Comparison of ENCODE assay signal across 10 cellular contexts in the genomic region with DNA sequence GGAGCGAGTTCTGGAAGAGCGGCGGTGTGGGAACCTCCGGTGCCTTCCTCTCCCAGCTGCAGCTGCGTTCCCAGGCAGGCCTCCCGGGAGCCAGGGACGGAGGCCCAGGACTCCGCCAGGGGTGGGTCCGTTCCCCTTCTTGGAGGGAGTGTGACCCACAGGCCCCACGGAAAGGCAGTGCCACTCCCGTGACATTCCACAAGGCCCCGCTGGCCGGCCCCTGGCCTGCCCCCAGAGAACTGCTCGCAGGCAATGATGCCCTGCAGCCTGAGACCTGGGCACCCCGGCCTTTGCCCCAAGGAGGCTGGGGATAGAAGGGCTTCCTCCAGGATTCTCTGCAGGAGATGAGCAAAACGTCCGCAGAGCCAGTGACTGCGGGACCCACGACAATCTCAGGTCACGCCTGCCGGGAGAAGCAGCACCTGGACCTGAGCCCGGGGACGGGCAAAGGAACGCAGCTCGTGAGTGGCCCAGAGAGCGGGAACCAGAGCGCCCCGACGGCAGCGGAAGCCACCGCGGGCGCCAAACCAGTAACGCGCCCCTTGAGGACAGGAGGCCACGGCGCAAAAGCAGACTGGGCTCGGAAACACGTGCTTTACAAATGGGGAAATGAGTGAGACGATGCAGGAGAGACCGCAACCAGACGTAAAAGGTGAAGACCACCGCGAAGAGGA. TPM values are rescaled to one million over a fixed set of nuclear protein-coding genes. Genes with fewer than 3 reads are reported as not detected.
DNase-seq lines count a peak whose midpoint lies in the region; ATAC-seq and TF ChIP-seq lines count a peak whose summit lies in the region.
"Had no signal": no experiment of that assay in that cellular context is flagged by ENCODE, and none has a peak within 500 bp of the region (broad histone marks: within the 10 kb centered on the region; RNA-seq: fewer than 3 reads in every experiment).

No MANE protein-coding gene starts in this region.

- intact Hi-C loops in lower lobe of right lung (cut with DNase I), result no loop called here

- no peaks in the 10 kb centered on the region for H3K36me3 Mint-ChIP-seq in activated naive CD4-positive, alpha-beta T cell treated with anti-CD3 and anti-CD28 coated beads, Interleukin-2, amount 10 ng/mL, durations not matched to agents 7 days and 5 days
- peaks cover 3% of the 10 kb centered on the region in 2 donors for H3K36me3 Mint-ChIP-seq in stimulated activated naive B cell treated with anti-CD40 and anti-IgM and Interleukin-4, amounts not matched to agents 10 μg/mL and 1 μg/mL and 100 μg/mL, for 72 hours

- peak overlapping the region; percentile 49 for H3K27ac ChIP-seq in lower lobe of right lung
- H3K27ac ChIP-seq: SK-N-MC had no signal

- peak overlapping the region; percentile 46 for H3K4me3 Mint-ChIP-seq in activated naive CD4-positive, alpha-beta T cell treated with anti-CD3 and anti-CD28 coated beads, Interleukin-2, amount 10 ng/mL, durations not matched to agents 7 days and 5 days
- peak overlapping the region; percentile 49 to 72 for H3K4me3 Mint-ChIP-seq in stimulated activated naive B cell treated with anti-CD40 and anti-IgM and Interleukin-4, amounts not matched to agents 10 μg/mL and 1 μg/mL and 100 μg/mL, for 72 hours

- H3K4me1 ChIP-seq in lower lobe of right lung, result no peaks in the 10 kb centered on the region

- ATAC-seq in lower lobe of right lung, result peak; percentile 51 to 62
- peak; percentile 81 to 88 for ATAC-seq in stimulated activated naive B cell treated with anti-CD40 and anti-IgM and Interleukin-4, amounts not matched to agents 10 μg/mL and 1 μg/mL and 100 μg/mL, for 72 hours (replicated peaks)
- ATAC-seq in HG03108 (IDR thresholded peaks at IDR 0.05; ENCODE audit: unreplicated experiment), result no peak
- ATAC-seq in HG02623 (IDR thresholded peaks at IDR 0.05; ENCODE audit: unreplicated experiment), result no peak

- peak; percentile 38 for TF ChIP-seq CTCF in lower lobe of right lung (IDR thresholded peaks at IDR 0.05)

- H3K4me3 ChIP-seq in lower lobe of right lung, result peak overlapping the region; percentile 54
- H3K4me3 ChIP-seq: SK-N-MC had no signal

- DNase-seq in NCI-H510A (lab: John Stamatoyannopoulos, UW), result peak; percentile 74
- DNase-seq in activated naive CD4-positive, alpha-beta T cell treated with anti-CD3 and anti-CD28 coated beads, Interleukin-2, amount 10 ng/mL, durations not matched to agents 7 days and 5 days, result peak; percentile 42
- peak; percentile 59 for DNase-seq in lower lobe of right lung
- DNase-seq in stimulated activated naive B cell treated with anti-CD40 and anti-IgM and Interleukin-4, amounts not matched to agents 10 μg/mL and 1 μg/mL and 100 μg/mL, for 72 hours, result peak; percentile 25
- no peak for DNase-seq in NAMALWA (ENCODE audit: low spot score)
- no peak for DNase-seq in inferior parietal cortex (ENCODE audit: extremely low spot score)

- H3K9me3 ChIP-seq in lower lobe of right lung, result peaks cover 4% of the 10 kb centered on the region

- no peak overlapping the region for H3K27ac Mint-ChIP-seq in activated naive CD4-positive, alpha-beta T cell treated with anti-CD3 and anti-CD28 coated beads, Interleukin-2, amount 10 ng/mL, durations not matched to agents 7 days and 5 days
- no peak overlapping the region for H3K27ac Mint-ChIP-seq in stimulated activated naive B cell treated with anti-CD40 and anti-IgM and Interleukin-4, amounts not matched to agents 10 μg/mL and 1 μg/mL and 100 μg/mL, for 72 hours

- peaks cover 2% of the 10 kb centered on the region for H3K9me3 Mint-ChIP-seq in activated naive CD4-positive, alpha-beta T cell treated with anti-CD3 and anti-CD28 coated beads, Interleukin-2, amount 10 ng/mL, durations not matched to agents 7 days and 5 days
- H3K9me3 Mint-ChIP-seq in stimulated activated naive B cell treated with anti-CD40 and anti-IgM and Interleukin-4, amounts not matched to agents 10 μg/mL and 1 μg/mL and 100 μg/mL, for 72 hours, result peaks cover 3 to 6% of the 10 kb centered on the region in 2 donors

- peaks cover 4% of the 10 kb centered on the region for H3K4me1 Mint-ChIP-seq in activated naive CD4-positive, alpha-beta T cell treated with anti-CD3 and anti-CD28 coated beads, Interleukin-2, amount 10 ng/mL, durations not matched to agents 7 days and 5 days
- H3K4me1 Mint-ChIP-seq in stimulated activated naive B cell treated with anti-CD40 and anti-IgM and Interleukin-4, amounts not matched to agents 10 μg/mL and 1 μg/mL and 100 μg/mL, for 72 hours, result peaks cover 5 to 7% of the 10 kb centered on the region in 2 donors

- peaks cover 20% of the 10 kb centered on the region for H3K27me3 Mint-ChIP-seq in activated naive CD4-positive, alpha-beta T cell treated with anti-CD3 and anti-CD28 coated beads, Interleukin-2, amount 10 ng/mL, durations not matched to agents 7 days and 5 days
- peaks cover 27 to 39% of the 10 kb centered on the region in 2 donors for H3K27me3 Mint-ChIP-seq in stimulated activated naive B cell treated with anti-CD40 and anti-IgM and Interleukin-4, amounts not matched to agents 10 μg/mL and 1 μg/mL and 100 μg/mL, for 72 hours

- H3K27me3 ChIP-seq in lower lobe of right lung (ENCODE audit: low read depth), result peaks cover 14% of the 10 kb centered on the region

- CTCF ChIA-PET in activated naive CD4-positive, alpha-beta T cell treated with anti-CD3 and anti-CD28 coated beads, Interleukin-2, amount 10 ng/mL, durations not matched to agents 7 days and 5 days (lab: Charles Lee), result no interaction called here

- H3K36me3 ChIP-seq in lower lobe of right lung, result no peaks in the 10 kb centered on the region

RNA-seq across cellular contexts. Expression of a gene that starts 9.3 kb away (rescaled TPM):
- total RNA-seq in lower lobe of right lung, result not detected
- total RNA-seq: urinary bladder had no signal

RNA-seq across cellular contexts. Expression of a gene that starts 36.1 kb away (rescaled TPM):
- 38.5 TPM for total RNA-seq in lower lobe of right lung

Comparison
In these comparisons a context has a peak if more than half of its experiments do, and no peak if none do; other contexts are left out.
1. DNase-seq: peak in NCI-H510A (single experiment), activated naive CD4-positive, alpha-beta T cell treated with anti-CD3 and anti-CD28 coated beads, Interleukin-2, amount 10 ng/mL, durations not matched to agents 7 days and 5 days (single experiment), lower lobe of right lung (single experiment) and stimulated activated naive B cell treated with anti-CD40 and anti-IgM and Interleukin-4, amounts not matched to agents 10 μg/mL and 1 μg/mL and 100 μg/mL, for 72 hours (single experiment); none in NAMALWA (single experiment) and inferior parietal cortex (single experiment).
2. ATAC-seq: peak in lower lobe of right lung (2 of 2) and stimulated activated naive B cell treated with anti-CD40 and anti-IgM and Interleukin-4, amounts not matched to agents 10 μg/mL and 1 μg/mL and 100 μg/mL, for 72 hours (2 of 2); none in HG03108 (single experiment) and HG02623 (single experiment).